Comparison of ENCODE assay signal across 8 cellular contexts in the genomic region with DNA sequence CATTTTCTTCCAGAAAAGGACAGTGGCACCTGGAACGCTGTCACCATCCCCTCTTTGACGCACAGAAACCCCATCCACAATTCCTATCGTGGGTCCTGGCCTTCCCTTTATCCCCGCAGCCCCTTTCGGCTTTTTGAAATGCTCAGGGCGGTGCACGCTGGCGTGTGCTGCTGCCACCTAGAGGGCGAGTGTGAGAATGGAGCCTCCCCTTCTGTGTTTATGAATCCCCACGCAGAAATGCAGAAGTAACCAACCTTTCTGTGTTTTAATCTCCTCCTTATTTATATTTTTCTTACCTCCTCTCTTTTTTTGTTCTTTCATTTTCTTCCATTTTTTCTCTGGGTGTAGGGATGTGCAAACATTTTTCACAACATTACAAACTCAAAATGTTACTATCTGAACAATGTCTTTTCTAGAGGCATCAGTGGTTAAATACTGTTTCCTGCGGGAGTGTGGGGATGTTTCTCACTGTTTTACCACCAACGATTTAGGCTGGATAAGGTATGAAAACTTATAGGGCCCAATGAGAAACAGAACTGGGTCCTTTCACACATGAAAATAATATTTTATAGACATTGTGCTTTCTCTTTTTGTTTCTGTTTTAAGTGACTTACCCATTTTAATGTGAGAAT.
A peak's percentile ranks its signal among the peaks of the same experiment; 100 is the strongest.
DNase-seq lines count a peak whose midpoint lies in the region; ATAC-seq lines count a peak whose summit lies in the region.

No MANE protein-coding gene starts in this region.

- no peak overlapping the region for H3K4me3 Mint-ChIP-seq in effector memory CD8-positive, alpha-beta T cell

- no peaks in the 10 kb centered on the region for H3K36me3 Mint-ChIP-seq in effector memory CD8-positive, alpha-beta T cell (ENCODE audit: insufficient read depth)

- ATAC-seq in GM18520 (IDR thresholded peaks at IDR 0.05; ENCODE audit: unreplicated experiment) (peak; percentile 83), HG03045 (IDR thresholded peaks at IDR 0.05; ENCODE audit: unreplicated experiment) (peak; percentile 86)
- peak; percentile 92 for ATAC-seq in effector memory CD8-positive, alpha-beta T cell (replicated peaks)

- H3K27ac ChIP-seq in muscle layer of duodenum (ENCODE audit: low read length), result no peak overlapping the region

- H3K4me3 ChIP-seq in muscle layer of duodenum (ENCODE audit: low read depth in 1 of 2, low read length in 2 of 2), result peak overlapping the region; percentile 43 to 62

- H3K9me3 ChIP-seq in muscle layer of duodenum (ENCODE audit: control insufficient read depth in 1 of 2, low read length in 2 of 2), result no peaks in the 10 kb centered on the region

- H3K4me1 ChIP-seq in muscle layer of duodenum (ENCODE audit: control insufficient read depth in 1 of 2, insufficient read depth in 2 of 2, low read length in 2 of 2), result no peaks in the 10 kb centered on the region

- H3K4me1 Mint-ChIP-seq in effector memory CD8-positive, alpha-beta T cell (ENCODE audit: low read depth in 2 of 2), result no peaks in the 10 kb centered on the region

- no peaks in the 10 kb centered on the region for H3K9me3 Mint-ChIP-seq in effector memory CD8-positive, alpha-beta T cell

- no peak overlapping the region for H3K27ac Mint-ChIP-seq in effector memory CD8-positive, alpha-beta T cell

- DNase-seq in AG20443 (ENCODE audit: low spot score), result peak; percentile 84
- peak; percentile 64 for DNase-seq in NCI-H2227 treated with DMSO at 0.1 percent for 48 hours (lab: John Stamatoyannopoulos, UW)
- DNase-seq in activated CD4-positive, alpha-beta T cell treated with anti-CD3 and anti-CD28 coated beads, Interleukin-2, amount 50 U/mL, for 24 hours (ENCODE audit: low read depth in 1 of 2, low spot score in 1 of 2), result peak; percentile 21 to 35
- peak; percentile 46 to 59 (median 49) for DNase-seq in effector memory CD8-positive, alpha-beta T cell
- DNase-seq in stimulated activated CD8-positive, alpha-beta memory T cell treated with anti-CD3 and anti-CD28 coated beads, Interleukin-7, amount 100 ng/mL, for 4 hours (ENCODE audit: low read depth in 2 of 2), result peak; percentile 24 to 29

- no peaks in the 10 kb centered on the region for H3K27me3 Mint-ChIP-seq in effector memory CD8-positive, alpha-beta T cell

- no peaks in the 10 kb centered on the region for H3K27me3 ChIP-seq in muscle layer of duodenum (ENCODE audit: low read depth, low read length)

- no peaks in the 10 kb centered on the region for H3K36me3 ChIP-seq in muscle layer of duodenum (ENCODE audit: control insufficient read depth in 1 of 2, insufficient read depth in 2 of 2, low read length in 2 of 2)

Comparison
In these comparisons a context has a peak if more than half of its experiments do, and no peak if none do; other contexts are left out.
1. DNase-seq: peak in every context shown above with its lines; median percentile 84 in AG20443; 64 in NCI-H2227 treated with DMSO at 0.1 percent for 48 hours; 49 in effector memory CD8-positive, alpha-beta T cell; 28 in activated CD4-positive, alpha-beta T cell treated with anti-CD3 and anti-CD28 coated beads, Interleukin-2, amount 50 U/mL, for 24 hours; 26 in stimulated activated CD8-positive, alpha-beta memory T cell treated with anti-CD3 and anti-CD28 coated beads, Interleukin-7, amount 100 ng/mL, for 4 hours.